8 cellular contexts compared by ENCODE assay signal in genomic region chr10:92590623-92591549, GRCh38. TPM values are rescaled to one million over a fixed set of nuclear protein-coding genes. Genes with fewer than 3 reads are reported as not detected.
A peak's percentile ranks its signal among the peaks of the same experiment; 100 is the strongest.
DNase-seq lines count a peak whose midpoint lies in the region; ATAC-seq, FAIRE-seq and TF ChIP-seq lines count a peak whose summit lies in the region.

No MANE protein-coding gene starts in this region.

- peak; percentile 50 for TF ChIP-seq CTCF in GM13977 (IDR thresholded peaks at IDR 0.05; ENCODE audit: extremely low read depth, insufficient read depth, missing control alignments)
- no peak for TF ChIP-seq CTCF in astrocyte (IDR thresholded peaks at IDR 0.05; ENCODE audit: insufficient read depth, low read depth, low read length)

- ATAC-seq in HG03025 (IDR thresholded peaks at IDR 0.05; ENCODE audit: low FRiP score, unreplicated experiment) (peak; percentile 3), HG03565 (IDR thresholded peaks at IDR 0.05; ENCODE audit: unreplicated experiment) (no peak)

- H3K9me3 Mint-ChIP-seq in astrocyte (ENCODE audit: unreplicated experiment), result no peaks in the 10 kb centered on the region

- peak overlapping the region; percentile 80 for H3K27ac ChIP-seq in astrocyte (ENCODE audit: low read depth, low read length)

- peaks cover 11% of the 10 kb centered on the region for H3K4me1 Mint-ChIP-seq in astrocyte (ENCODE audit: low read depth, unreplicated experiment)

- no peaks in the 10 kb centered on the region for H3K27me3 Mint-ChIP-seq in astrocyte (ENCODE audit: low read depth, unreplicated experiment)

- H3K36me3 ChIP-seq in astrocyte (ENCODE audit: insufficient read depth, low read length), result no peaks in the 10 kb centered on the region
- no peaks in the 10 kb centered on the region for H3K36me3 ChIP-seq in iPS-15b (ENCODE audit: control insufficient read depth, insufficient read depth, low read length)
- no peaks in the 10 kb centered on the region for H3K36me3 ChIP-seq in skeletal muscle satellite cell (ENCODE audit: insufficient read depth, low read length)

- no peaks in the 10 kb centered on the region for H3K27me3 ChIP-seq in astrocyte (ENCODE audit: insufficient read depth, low read length)
- no peaks in the 10 kb centered on the region for H3K27me3 ChIP-seq in iPS-15b (ENCODE audit: control insufficient read depth, insufficient read depth, low read length)
- no peaks in the 10 kb centered on the region for H3K27me3 ChIP-seq in skeletal muscle satellite cell (ENCODE audit: control insufficient read depth, insufficient read depth, low read length)

- no peak for FAIRE-seq in astrocyte (lab: Jason Lieb, UNC)

- H3K9ac ChIP-seq in astrocyte (ENCODE audit: low read length) (peak overlapping the region; percentile 89), iPS-15b (ENCODE audit: low read depth, low read length) (peak overlapping the region; percentile 39), skeletal muscle satellite cell (ENCODE audit: low read depth, low read length) (peak overlapping the region; percentile 80)

- no peaks in the 10 kb centered on the region for H3K36me3 Mint-ChIP-seq in astrocyte (ENCODE audit: low read depth, unreplicated experiment)

- H3K4me1 ChIP-seq in astrocyte (ENCODE audit: insufficient read depth, low read length) (peaks cover 20% of the 10 kb centered on the region), iPS-15b (ENCODE audit: control insufficient read depth, insufficient read depth, low read length) (no peaks in the 10 kb centered on the region), skeletal muscle satellite cell (ENCODE audit: control insufficient read depth, insufficient read depth, low read length) (peaks cover 17% of the 10 kb centered on the region)

- H3K4me3 Mint-ChIP-seq in astrocyte (ENCODE audit: unreplicated experiment), result peak overlapping the region; percentile 93

- H3K4me2 ChIP-seq in astrocyte (ENCODE audit: low read length) (peak overlapping the region; percentile 81), skeletal muscle satellite cell (ENCODE audit: low read length) (peak overlapping the region; percentile 78)

- H3K4me3 ChIP-seq in astrocyte (ENCODE audit: insufficient read depth, low read depth, low read length) (peak overlapping the region; percentile 98), iPS-15b (ENCODE audit: low read depth, low read length) (peak overlapping the region; percentile 61), skeletal muscle satellite cell (ENCODE audit: low read length) (peak overlapping the region; percentile 64)

- peak overlapping the region; percentile 73 for H3K27ac Mint-ChIP-seq in astrocyte (ENCODE audit: unreplicated experiment)

- in situ Hi-C loops in GM13977 (cut with MboI; ENCODE audit: low pct_unique_long_range_greater_than_20kb, low sequenced_read_pairs, unreplicated experiment), result no loop called here

- peaks cover 30% of the 10 kb centered on the region for H3K79me2 ChIP-seq in astrocyte (ENCODE audit: insufficient read depth, low read length)

- H2AFZ ChIP-seq in astrocyte (ENCODE audit: low read depth, low read length), result peak overlapping the region; percentile 66

- peak; percentile 72 for DNase-seq in AG20443 (ENCODE audit: low spot score)
- DNase-seq in GM13977 (ENCODE audit: low spot score), result peak; percentile 55
- peak; percentile 58 to 71 for DNase-seq in NOMO-1 (lab: John Stamatoyannopoulos, UW; ENCODE audit: unreplicated experiment in 2 of 2)
- DNase-seq in astrocyte (ENCODE audit: low read depth), result no peak

- no peaks in the 10 kb centered on the region for H4K20me1 ChIP-seq in astrocyte (ENCODE audit: insufficient read depth, low read length)

- no peaks in the 10 kb centered on the region for H3K9me3 ChIP-seq in astrocyte (ENCODE audit: insufficient read depth, low read depth, low read length)
- no peaks in the 10 kb centered on the region for H3K9me3 ChIP-seq in iPS-15b (ENCODE audit: control insufficient read depth, insufficient read depth, low read length)
- no peaks in the 10 kb centered on the region for H3K9me3 ChIP-seq in skeletal muscle satellite cell (replicated peaks; ENCODE audit: low read length)

RNA-seq across cellular contexts. Expression of gene KIF11, which starts 2.0 kb away (rescaled TPM):
- 2.8 and 4.7 TPM in 2 replicates for total RNA-seq in astrocyte
- total RNA-seq in skeletal muscle satellite cell (2012; rRNA removed), result 17.0 and 18.8 TPM in 2 replicates

RNA-seq across cellular contexts. Expression of gene IDE, which starts 17.0 kb away (rescaled TPM):
- 31.4 and 35.9 TPM in 2 replicates for total RNA-seq in astrocyte
- 19.4 and 25.9 TPM in 2 replicates for total RNA-seq in skeletal muscle satellite cell (2012; rRNA removed)

Comparison
In these comparisons a context has a peak if more than half of its experiments do, and no peak if none do; other contexts are left out.
1. H3K9ac ChIP-seq: peak in every context shown above with its lines; median percentile 89 in astrocyte; 80 in skeletal muscle satellite cell; 39 in iPS-15b.